Comparison of ENCODE assay signal across 11 cellular contexts in genomic region chr11:18235935-18236334, GRCh38. TPM values are rescaled to one million over a fixed set of nuclear protein-coding genes. Genes with fewer than 3 reads are reported as not detected.
"Had no signal": no experiment of that assay in that cellular context is flagged by ENCODE, and none has a peak within 500 bp of the region (broad histone marks: within the 10 kb centered on the region; RNA-seq: fewer than 3 reads in every experiment).

No MANE protein-coding gene starts in this region.

- H3K4me3 Mint-ChIP-seq: HFFc6 had no signal

- H3K9ac ChIP-seq: KMS-11 had no signal

- H3K27ac Mint-ChIP-seq: HFFc6 had no signal

- H3K9me3 Mint-ChIP-seq: HFFc6 had no signal

- H3K36me3 ChIP-seq: HAP-1 had no signal

- H3K9me3 ChIP-seq: HAP-1 had no signal

- H3K4me1 ChIP-seq: HAP-1 had no signal

- ATAC-seq: HCT116 had no signal

- H3K4me2 ChIP-seq: KMS-11 had no signal

- H3K27ac ChIP-seq: HL-60, KMS-11 had no signal

- H3K4me3 ChIP-seq: HAP-1 had no signal

- DNase-seq: GOT3, H7, HFFc6, IMR-90, KBM-7 had no signal

RNA-seq across cellular contexts. Expression of gene SAA4, which starts 0.7 kb away (rescaled TPM):
- total RNA-seq: H4, H7, HFFc6, HT1080, IMR-90 had no signal
- polyA plus RNA-seq: IMR-90 had no signal

RNA-seq across cellular contexts. Expression of gene SAA2, which starts 12.5 kb away (rescaled TPM):
- total RNA-seq: H4, H7, HFFc6, IMR-90 had no signal
- polyA plus RNA-seq: IMR-90 had no signal

RNA-seq across cellular contexts. Expression of gene SAA1, which starts 30.1 kb away (rescaled TPM):
- total RNA-seq: H4, H7, IMR-90 had no signal
- polyA plus RNA-seq: IMR-90 had no signal
